Comparison of ENCODE assay signal across 1 cellular context in the genomic region with DNA sequence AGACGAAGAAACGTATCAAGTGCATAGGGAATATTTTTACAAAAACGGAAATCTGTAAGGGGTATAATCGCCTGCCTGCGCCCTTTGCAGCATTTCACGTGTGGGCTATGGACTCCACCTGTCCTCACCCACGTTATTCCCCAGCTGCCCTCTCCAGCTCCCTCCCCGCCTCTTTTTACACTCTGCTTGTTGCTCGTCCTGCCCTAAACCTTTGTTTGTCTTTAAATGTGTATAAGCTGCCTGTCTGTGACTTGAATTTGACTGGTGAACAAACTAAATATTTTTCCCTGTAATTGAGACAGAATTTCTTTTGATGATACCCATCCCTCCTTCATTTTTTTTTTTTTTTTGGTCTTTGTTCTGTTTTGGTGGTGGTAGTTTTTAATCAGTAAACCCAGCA.
TF ChIP-seq lines count a peak whose summit lies in the region.

No MANE protein-coding gene starts in this region.

TF ChIP-seq in SK-N-SH treated with all-trans-retinoic acid at 6 μM for 48 hours, 23 proteins besides CTCF, POLR2A, EP300 and RAD21 (continued from another document):
- TF ChIP-seq BACH2 (CRISPR knock-in tag; IDR thresholded peaks at IDR 0.05; ENCODE audit: borderline replicate concordance), result no peak
- no peak for TF ChIP-seq OSR1 (CRISPR knock-in tag; IDR thresholded peaks at IDR 0.05)
